ENCODE assay signal across 8 cellular contexts in the genomic region with DNA sequence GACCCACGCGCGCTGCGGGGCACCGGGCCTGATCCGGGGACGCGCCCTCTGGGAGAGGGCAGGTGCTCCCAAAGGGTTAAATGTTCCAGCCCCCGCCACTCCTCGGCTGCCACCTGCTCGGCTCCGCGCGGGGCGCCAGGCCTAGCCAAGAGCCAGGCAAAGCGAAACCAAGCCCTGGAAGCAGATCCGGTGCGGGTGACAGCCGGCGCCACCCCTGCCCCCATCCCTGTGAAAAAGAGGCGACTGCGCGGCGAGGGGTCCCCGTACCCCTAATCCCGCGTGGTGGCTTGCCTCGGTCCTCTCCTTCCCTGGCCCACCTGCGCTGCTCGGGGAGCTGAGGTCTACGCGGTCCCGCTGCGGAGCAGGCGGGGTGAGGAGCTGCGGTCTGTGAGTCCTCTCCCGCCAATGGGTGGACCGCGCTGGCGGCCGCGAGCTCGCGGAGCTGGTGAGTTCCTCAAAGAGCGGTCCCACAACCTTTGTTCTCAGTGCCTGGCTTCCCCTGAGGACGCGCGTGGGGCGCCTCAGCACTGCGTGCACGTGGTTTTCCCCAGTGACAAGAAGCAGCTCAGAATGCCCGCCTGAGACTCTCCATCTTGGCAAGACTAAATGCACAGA. TPM values are rescaled to one million over a fixed set of nuclear protein-coding genes. Genes with fewer than 3 reads are reported as not detected.
DNase-seq lines count a peak whose midpoint lies in the region; ATAC-seq and TF ChIP-seq lines count a peak whose summit lies in the region.

Gene ME3, minus strand, starts transcription at position 610 of the 615 bp plus-strand sequence.

- H3K4me1 ChIP-seq in DND-41 (ENCODE audit: insufficient read depth, low read length): peaks cover 15% of the 10 kb centered on the region; the same call in 1 of the 2 replicates
- H3K4me1 ChIP-seq in upper lobe of right lung: peaks cover 16% of the 10 kb centered on the region
- peaks cover 12% of the 10 kb centered on the region for H3K4me1 ChIP-seq in Karpas-422 (ENCODE audit: low read length)

- H3K9me3 ChIP-seq in DND-41 (ENCODE audit: insufficient read depth, low read length, severe bottlenecking): no peaks in the 10 kb centered on the region
- H3K9me3 ChIP-seq in upper lobe of right lung: no peaks in the 10 kb centered on the region
- H3K9me3 ChIP-seq in Karpas-422 (ENCODE audit: low read length): no peaks in the 10 kb centered on the region

- H3K4me2 ChIP-seq in DND-41 (ENCODE audit: insufficient read depth, low read length) (peak within 1 kb of the TSS; percentile 60), Karpas-422 (ENCODE audit: low read depth, low read length, poor library complexity, severe bottlenecking) (no peak within 1 kb of the TSS)

- TF ChIP-seq CTCF in DND-41 (IDR thresholded peaks at IDR 0.05; ENCODE audit: borderline replicate concordance, extremely low read depth, low read length, poor library complexity, severe bottlenecking) (no peak), osteocyte (IDR thresholded peaks at IDR 0.05) (no peak), upper lobe of right lung (IDR thresholded peaks at IDR 0.05) (no peak)

- H3K9me3 Mint-ChIP-seq in activated naive CD8-positive, alpha-beta T cell treated with anti-CD3 and anti-CD28 coated beads, Interleukin-2, amount 50 U/mL, for 24 hours: no peaks in the 10 kb centered on the region
- no peaks in the 10 kb centered on the region for H3K9me3 Mint-ChIP-seq in osteocyte (ENCODE audit: unreplicated experiment)

- no peaks in the 10 kb centered on the region for H3K9me2 ChIP-seq in Karpas-422 (replicated peaks; ENCODE audit: insufficient read depth, low read length)

- peak within 1 kb of the TSS in 1 of 2 experiments; percentile 54; a peak in 3 of 4 replicates for H3K4me3 ChIP-seq in DND-41 (ENCODE audit: low read depth in 1 of 2, low read length in 2 of 2)
- H3K4me3 ChIP-seq in upper lobe of right lung: peak within 1 kb of the TSS; percentile 73
- H3K4me3 ChIP-seq in Karpas-422 (ENCODE audit: low read length): no peak within 1 kb of the TSS

- ATAC-seq in DND-41 (ENCODE audit: insufficient read depth, low read depth): peak; percentile 88
- peak; percentile 70 for ATAC-seq in HG03432 (IDR thresholded peaks at IDR 0.05; ENCODE audit: unreplicated experiment)
- ATAC-seq in activated naive CD8-positive, alpha-beta T cell treated with anti-CD3 and anti-CD28 coated beads, Interleukin-2, amount 50 U/mL, for 24 hours: peak; percentile 16
- peak; percentile 93 for ATAC-seq in upper lobe of right lung

- H3K9ac ChIP-seq in DND-41 (ENCODE audit: low read depth, low read length) (peak within 1 kb of the TSS; percentile 55), Karpas-422 (ENCODE audit: low read length) (no peak within 1 kb of the TSS)

- H3K4me1 Mint-ChIP-seq in activated naive CD8-positive, alpha-beta T cell treated with anti-CD3 and anti-CD28 coated beads, Interleukin-2, amount 50 U/mL, for 24 hours: peaks cover 8% of the 10 kb centered on the region
- peaks cover 56% of the 10 kb centered on the region for H3K4me1 Mint-ChIP-seq in osteocyte (ENCODE audit: unreplicated experiment)

- peak within 1 kb of the TSS; percentile 70 for H3K4me3 Mint-ChIP-seq in activated naive CD8-positive, alpha-beta T cell treated with anti-CD3 and anti-CD28 coated beads, Interleukin-2, amount 50 U/mL, for 24 hours
- H3K4me3 Mint-ChIP-seq in osteocyte (ENCODE audit: unreplicated experiment): peak within 1 kb of the TSS; percentile 75

- H2AFZ ChIP-seq in DND-41 (ENCODE audit: low read depth, low read length) (peak within 1 kb of the TSS; percentile 54), Karpas-422 (ENCODE audit: low read length) (no peak within 1 kb of the TSS)

- intact Hi-C loops in cardiac septum (cut with DNase I): loop anchor here (5.0 kb wide), 2 partner anchors 50 to 130 kb away; partner anchors contain the start of gene PRSS23
- intact Hi-C loops in upper lobe of right lung (cut with DNase I): no loop called here

- H3K27me3 ChIP-seq in DND-41 (ENCODE audit: insufficient read depth, low read length, poor library complexity) (no peaks in the 10 kb centered on the region), upper lobe of right lung (no peaks in the 10 kb centered on the region), Karpas-422 (ENCODE audit: low read length) (no peaks in the 10 kb centered on the region)

- H3K36me3 ChIP-seq in DND-41 (ENCODE audit: insufficient read depth, low read length) (no peaks in the 10 kb centered on the region), upper lobe of right lung (no peaks in the 10 kb centered on the region), Karpas-422 (ENCODE audit: insufficient read depth, low read length) (no peaks in the 10 kb centered on the region)

- no peaks in the 10 kb centered on the region for H3K79me2 ChIP-seq in DND-41 (ENCODE audit: insufficient read depth, low read length)
- H3K79me2 ChIP-seq in Karpas-422 (ENCODE audit: low read length): no peaks in the 10 kb centered on the region

- peak; percentile 57 for DNase-seq in DND-41
- peak; percentile 54 for DNase-seq in SKM-1 (lab: John Stamatoyannopoulos, UW; ENCODE audit: unreplicated experiment)
- peak; percentile 31 for DNase-seq in activated naive CD8-positive, alpha-beta T cell treated with anti-CD3 and anti-CD28 coated beads, Interleukin-2, amount 50 U/mL, for 24 hours
- peak; percentile 81 for DNase-seq in cardiac septum (ENCODE audit: low spot score)
- DNase-seq in osteocyte (ENCODE audit: extremely low spot score, unreplicated experiment): peak; percentile 85
- DNase-seq in upper lobe of right lung: peak; percentile 90
- no peak for DNase-seq in Karpas-422

- H3K27ac ChIP-seq in DND-41 (ENCODE audit: low read length): peak within 1 kb of the TSS; percentile 51; the same call in 1 of the 2 replicates
- peak within 1 kb of the TSS; percentile 83 for H3K27ac ChIP-seq in upper lobe of right lung
- no peak within 1 kb of the TSS for H3K27ac ChIP-seq in Karpas-422 (ENCODE audit: low read length)

- H4K20me1 ChIP-seq in DND-41 (ENCODE audit: insufficient read depth, low read length) (no peaks in the 10 kb centered on the region), Karpas-422 (ENCODE audit: insufficient read depth, low read depth, low read length) (no peaks in the 10 kb centered on the region)

- no peaks in the 10 kb centered on the region for H3K36me3 Mint-ChIP-seq in activated naive CD8-positive, alpha-beta T cell treated with anti-CD3 and anti-CD28 coated beads, Interleukin-2, amount 50 U/mL, for 24 hours (ENCODE audit: low read depth)
- peaks cover 16% of the 10 kb centered on the region for H3K36me3 Mint-ChIP-seq in osteocyte (ENCODE audit: unreplicated experiment)

- H3K27me3 Mint-ChIP-seq in activated naive CD8-positive, alpha-beta T cell treated with anti-CD3 and anti-CD28 coated beads, Interleukin-2, amount 50 U/mL, for 24 hours: peaks cover 48% of the 10 kb centered on the region
- H3K27me3 Mint-ChIP-seq in osteocyte (ENCODE audit: unreplicated experiment): no peaks in the 10 kb centered on the region

- H3K27ac Mint-ChIP-seq in activated naive CD8-positive, alpha-beta T cell treated with anti-CD3 and anti-CD28 coated beads, Interleukin-2, amount 50 U/mL, for 24 hours: peak within 1 kb of the TSS; percentile 13
- H3K27ac Mint-ChIP-seq in osteocyte (ENCODE audit: unreplicated experiment): peak within 1 kb of the TSS; percentile 87

RNA-seq across cellular contexts. Expression of gene ME3, which starts in this region (rescaled TPM):
- 19.9 TPM for total RNA-seq in cardiac septum
- total RNA-seq in osteocyte: 17.5 and 19.5 TPM in 2 replicates
- 24.7 TPM for total RNA-seq in upper lobe of right lung
- 1.3 TPM in 1 of 2 replicates, not detected in the other for total RNA-seq in Karpas-422 (2014; rRNA removed; shearing (Covaris generic); ENCODE audit: low replicate concordance)

Comparison
In these comparisons a context has a peak if more than half of its experiments do, and no peak if none do; other contexts are left out.
1. ATAC-seq: peak in every context shown above with its lines; median percentile 93 in upper lobe of right lung; 88 in DND-41; 70 in HG03432; 16 in activated naive CD8-positive, alpha-beta T cell treated with anti-CD3 and anti-CD28 coated beads, Interleukin-2, amount 50 U/mL, for 24 hours.